8 cellular contexts compared by ENCODE assay signal in the genomic region with DNA sequence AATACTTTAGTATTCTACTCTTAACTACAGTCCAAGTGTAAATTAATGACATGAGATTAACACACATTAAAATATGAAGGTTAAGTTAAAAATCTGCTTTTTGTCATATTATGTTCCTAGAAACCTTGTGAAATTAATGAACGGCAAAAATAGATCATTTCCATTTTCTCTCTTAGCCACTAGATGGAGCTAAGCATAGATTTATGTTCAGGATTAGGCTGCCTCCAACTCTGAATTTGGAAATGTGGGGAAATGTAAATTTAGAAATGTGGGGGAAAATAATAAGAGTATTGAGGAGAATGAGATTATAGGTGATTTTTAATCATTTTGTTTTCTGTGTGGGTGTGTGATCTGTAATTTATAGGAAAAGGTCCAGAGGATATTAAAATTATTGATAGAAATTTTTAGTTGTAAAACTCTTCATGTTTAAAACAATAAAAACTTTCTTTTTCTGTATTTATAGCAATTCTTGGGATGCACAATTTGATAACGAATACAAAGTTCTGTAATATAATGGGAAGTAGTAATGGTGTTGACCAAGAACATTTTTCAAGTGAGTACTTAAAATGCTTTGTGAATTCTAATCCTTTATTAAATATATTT. TPM values are rescaled to one million over a fixed set of nuclear protein-coding genes. Genes with fewer than 3 reads are reported as not detected.
DNase-seq lines count a peak whose midpoint lies in the region; ATAC-seq, FAIRE-seq and TF ChIP-seq lines count a peak whose summit lies in the region.

No MANE protein-coding gene starts in this region.

- no peak for TF ChIP-seq POLR2A in adrenal gland (IDR thresholded peaks at IDR 0.05)

- FAIRE-seq in kidney (lab: Jason Lieb, UNC) = peak; percentile 94

- no peaks in the 10 kb centered on the region for H3K9me3 ChIP-seq in adrenal gland (replicated peaks in 1 of 3)
- no peaks in the 10 kb centered on the region for H3K9me3 ChIP-seq in kidney (ENCODE audit: control insufficient read depth in 1 of 2, low read length in 2 of 2)

- H3K9me3 Mint-ChIP-seq in Calu3 (ENCODE audit: low read depth, unreplicated experiment) = no peaks in the 10 kb centered on the region
- no peaks in the 10 kb centered on the region for H3K9me3 Mint-ChIP-seq in T-helper 2 cell treated with Interferon-gamma antibody and Interleukin-4, amounts not matched to agents 5 μg/mL and 100 μg/mL, for 36 hours

- H3K27ac Mint-ChIP-seq in Calu3 (ENCODE audit: unreplicated experiment) = no peak overlapping the region
- H3K27ac Mint-ChIP-seq in T-helper 2 cell treated with Interferon-gamma antibody and Interleukin-4, amounts not matched to agents 5 μg/mL and 100 μg/mL, for 36 hours = no peak overlapping the region

- intact Hi-C loops in Calu3 (cut with micrococcal nuclease; ENCODE audit: unreplicated experiment) = loop anchor here (5.0 kb wide), 1 partner anchor 91 kb away; no protein-coding TSS in a partner anchor
- intact Hi-C loops in adrenal gland (cut with DNase I) = no loop called here
- intact Hi-C loops in kidney (cut with DNase I) = no loop called here

- H3K4me3 Mint-ChIP-seq in Calu3 (ENCODE audit: low read depth, unreplicated experiment) = no peak overlapping the region
- no peak overlapping the region for H3K4me3 Mint-ChIP-seq in T-helper 2 cell treated with Interferon-gamma antibody and Interleukin-4, amounts not matched to agents 5 μg/mL and 100 μg/mL, for 36 hours

- no peaks in the 10 kb centered on the region for H3K4me1 Mint-ChIP-seq in Calu3 (ENCODE audit: low read depth, unreplicated experiment)
- H3K4me1 Mint-ChIP-seq in T-helper 2 cell treated with Interferon-gamma antibody and Interleukin-4, amounts not matched to agents 5 μg/mL and 100 μg/mL, for 36 hours (ENCODE audit: low read depth) = peaks cover 2% of the 10 kb centered on the region

- no peaks in the 10 kb centered on the region for H3K27me3 Mint-ChIP-seq in Calu3 (ENCODE audit: unreplicated experiment)
- H3K27me3 Mint-ChIP-seq in T-helper 2 cell treated with Interferon-gamma antibody and Interleukin-4, amounts not matched to agents 5 μg/mL and 100 μg/mL, for 36 hours (ENCODE audit: low read depth) = no peaks in the 10 kb centered on the region

- H4K20me1 ChIP-seq in KMS-11 (ENCODE audit: insufficient read depth) = no peaks in the 10 kb centered on the region

- no peaks in the 10 kb centered on the region for H3K4me1 ChIP-seq in KMS-11 (ENCODE audit: low read depth, poor library complexity, severe bottlenecking)
- H3K4me1 ChIP-seq in adrenal gland (replicated peaks in 1 of 2) = peaks cover 0 to 10% of the 10 kb centered on the region in 2 donors
- peaks cover 4 to 5% of the 10 kb centered on the region in 2 donors for H3K4me1 ChIP-seq in kidney (ENCODE audit: control insufficient read depth in 1 of 2, insufficient read depth in 1 of 2, low read depth in 1 of 2, low read length in 2 of 2)

- no peak for ATAC-seq in GM18511 (IDR thresholded peaks at IDR 0.05; ENCODE audit: unreplicated experiment)

- CTCF ChIA-PET in Calu3 (lab: Charles Lee) = interaction anchor here (0.6 to 1.6 kb wide), 5 partner anchors 9 to 106 kb away, joined by 3 to 14 read pairs (median 4); no protein-coding TSS in a partner anchor

- H3K4me3 ChIP-seq in KMS-11 (IDR thresholded peaks at IDR 0.05; ENCODE audit: insufficient read depth, low read depth, low read length) (no peak overlapping the region), adrenal gland (no peak overlapping the region), kidney (ENCODE audit: low read length in 2 of 2) (no peak overlapping the region)

- DNase-seq in Calu3 (no peak), adrenal gland (no peak), kidney (no peak), islet precursor cell (no peak), retina (no peak)
- DNase-seq in T-helper 2 cell treated with Interferon-gamma antibody and Interleukin-4, amounts not matched to agents 5 μg/mL and 100 μg/mL, for 36 hours (ENCODE audit: low spot score) = no peak

- H2AFZ ChIP-seq in KMS-11 (ENCODE audit: low read depth) = no peak overlapping the region

- H3K36me3 Mint-ChIP-seq in Calu3 (ENCODE audit: insufficient read depth, unreplicated experiment) = peaks cover 19% of the 10 kb centered on the region
- peaks cover 36% of the 10 kb centered on the region for H3K36me3 Mint-ChIP-seq in T-helper 2 cell treated with Interferon-gamma antibody and Interleukin-4, amounts not matched to agents 5 μg/mL and 100 μg/mL, for 36 hours (ENCODE audit: low read depth)

- no peak overlapping the region for H3K4me2 ChIP-seq in KMS-11

- 26 to 39% (median 32%) methylated on average over 2 of the region's 2 CpGs for WGBS in adrenal gland, 4 donors

- no TSS peak for BruUV-seq in Calu3 (replicated peaks; lab: Mats Ljungman, UMichigan)

- H3K9ac ChIP-seq in KMS-11 (no peak overlapping the region), kidney (ENCODE audit: low read length in 2 of 2) (no peak overlapping the region)

- H3K27ac ChIP-seq in KMS-11 (no peak overlapping the region), adrenal gland (no peak overlapping the region), kidney (ENCODE audit: low read depth in 2 of 2, low read length in 2 of 2) (no peak overlapping the region)

- H3K27me3 ChIP-seq in KMS-11 (ENCODE audit: insufficient read depth, low read depth) (no peaks in the 10 kb centered on the region), adrenal gland (no peaks in the 10 kb centered on the region)

- H3K36me3 ChIP-seq in KMS-11 (ENCODE audit: insufficient read depth) (no peaks in the 10 kb centered on the region), adrenal gland (replicated peaks in 1 of 2) (no peaks in the 10 kb centered on the region), kidney (ENCODE audit: control insufficient read depth in 1 of 2, insufficient read depth in 2 of 2, low read length in 2 of 2) (peaks cover 3 to 8% of the 10 kb centered on the region in 2 donors)

- no peaks in the 10 kb centered on the region for H3K79me2 ChIP-seq in KMS-11 (ENCODE audit: insufficient read depth, low read depth)

- TF ChIP-seq CTCF in Calu3 (IDR thresholded peaks at IDR 0.05; ENCODE audit: unreplicated experiment) = peak; percentile 36
- TF ChIP-seq CTCF in KMS-11 (conservative IDR thresholded peaks at IDR 0.05; ENCODE audit: low read depth, low read length) = peak; percentile 80
- peak; percentile 49 to 83 (median 68) for TF ChIP-seq CTCF in adrenal gland (IDR thresholded peaks at IDR 0.05)
- TF ChIP-seq CTCF in kidney (IDR thresholded peaks at IDR 0.05; ENCODE audit: borderline replicate concordance, extremely low read depth, insufficient read depth) = peak; percentile 52

RNA-seq across cellular contexts. Expression of gene TMOD3, which starts 59.2 kb away (rescaled TPM):
- total RNA-seq in Calu3 (2022) (53.6 and 60.1 TPM in 2 replicates), adrenal gland (10 to 100 TPM; 17.4 to 42.5 (median 25.4) TPM), kidney (49.0 TPM)
- polyA plus RNA-seq in adrenal gland (10 to 100 TPM in 1 of 3 donors, 1 to 10 TPM in 2; 3.9 to 18.3 (median 5.5) TPM), kidney (ENCODE audit: insufficient read depth, low read depth, low replicate concordance) (8.9 TPM)
